In the genomic region with DNA sequence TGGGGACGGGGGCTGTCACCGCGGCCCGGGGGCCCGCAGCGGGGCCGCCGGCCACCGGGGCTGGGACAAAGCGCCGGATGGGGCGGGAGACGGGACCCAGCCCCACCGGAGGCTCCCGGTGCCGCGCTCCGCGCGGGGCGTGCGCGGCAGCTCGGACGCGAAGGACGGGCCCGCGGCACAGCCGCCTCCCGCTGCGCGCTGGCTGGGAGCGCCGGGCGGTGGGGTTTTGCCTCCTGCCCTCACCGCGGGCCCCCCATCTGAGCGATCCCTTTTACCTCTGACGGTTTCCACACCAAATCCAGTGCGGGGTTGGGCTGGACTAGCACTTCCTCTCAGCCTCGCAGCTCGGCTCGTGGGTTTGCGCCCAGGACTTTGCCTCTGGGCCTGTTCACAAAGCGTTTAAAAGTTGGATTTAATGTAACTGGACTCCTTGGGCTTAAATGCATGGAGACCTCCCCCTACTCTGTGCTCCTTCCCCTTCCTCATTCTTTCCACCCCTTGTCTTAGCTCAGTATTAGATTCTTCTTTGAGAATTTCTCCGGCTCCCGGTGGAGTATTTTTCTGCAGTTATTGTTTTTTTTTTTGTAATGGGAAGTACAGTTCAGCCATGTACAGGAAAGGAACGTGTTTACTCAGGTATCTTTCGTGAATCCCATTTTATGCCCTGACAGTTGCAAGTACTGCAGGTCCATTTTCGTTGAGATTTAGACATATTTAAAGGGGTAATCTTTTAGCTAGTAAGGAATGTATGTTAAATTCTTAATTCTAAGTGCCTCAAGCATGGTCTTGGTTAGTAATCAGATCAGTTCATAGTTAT, we compare ENCODE assay signal across 8 cellular contexts. TPM values are rescaled to one million over a fixed set of nuclear protein-coding genes. Genes with fewer than 3 reads are reported as not detected.
A peak's percentile ranks its signal among the peaks of the same experiment; 100 is the strongest.
DNase-seq lines count a peak whose midpoint lies in the region; ATAC-seq and TF ChIP-seq lines count a peak whose summit lies in the region.

No MANE protein-coding gene starts in this region.

- CTCF ChIA-PET in activated CD4-positive, alpha-beta memory T cell treated with anti-CD3 and anti-CD28 coated beads, Interleukin-2, amount 10 ng/mL, durations not matched to agents 7 days and 5 days (lab: Charles Lee), result interaction anchor here (0.7 to 1.4 kb wide), 10 partner anchors 8 to 591 kb away, joined by 3 to 5 read pairs (median 3); no protein-coding TSS in a partner anchor

- H3K4me3 ChIP-seq in AG09309 (ENCODE audit: control insufficient read depth, low read depth, low read length), result peak overlapping the region; percentile 47
- H3K4me3 ChIP-seq in epithelial cell of proximal tubule (ENCODE audit: low read depth, low read length), result peak overlapping the region; percentile 77
- peak overlapping the region; percentile 82 for H3K4me3 ChIP-seq in mucosa of descending colon

- peak overlapping the region; percentile 11 for H3K27ac Mint-ChIP-seq in activated CD4-positive, alpha-beta memory T cell treated with anti-CD3 and anti-CD28 coated beads, Interleukin-2, amount 10 ng/mL, durations not matched to agents 7 days and 5 days

- peak overlapping the region; percentile 75 for H3K4me3 Mint-ChIP-seq in activated CD4-positive, alpha-beta memory T cell treated with anti-CD3 and anti-CD28 coated beads, Interleukin-2, amount 10 ng/mL, durations not matched to agents 7 days and 5 days

- POLR2A ChIA-PET in activated CD4-positive, alpha-beta memory T cell treated with anti-CD3 and anti-CD28 coated beads, Interleukin-2, amount 10 ng/mL, durations not matched to agents 7 days and 5 days (lab: Charles Lee), result interaction anchor here (0.7 to 2.6 kb wide), 3 partner anchors 12 to 140 kb away, joined by 3 to 9 read pairs (median 3); partner anchors contain the start of gene TNPO1

- H3K36me3 Mint-ChIP-seq in activated CD4-positive, alpha-beta memory T cell treated with anti-CD3 and anti-CD28 coated beads, Interleukin-2, amount 10 ng/mL, durations not matched to agents 7 days and 5 days (ENCODE audit: low read depth), result peaks cover 4% of the 10 kb centered on the region

- no peak for DNase-seq in AG09309 (ENCODE audit: low read depth)
- DNase-seq in NCI-H446 (lab: John Stamatoyannopoulos, UW), result peak; percentile 17 to 39
- peak; percentile 31 for DNase-seq in activated CD4-positive, alpha-beta memory T cell treated with anti-CD3 and anti-CD28 coated beads, Interleukin-2, amount 10 ng/mL, durations not matched to agents 7 days and 5 days
- DNase-seq in epithelial cell of proximal tubule (ENCODE audit: low read depth), result no peak
- DNase-seq in mucosa of descending colon, result peak in 2 of 3 donors; percentile 60 to 68
- peak; percentile 61 for DNase-seq in superior temporal gyrus (ENCODE audit: extremely low spot score)

- peaks cover 20% of the 10 kb centered on the region for H3K4me1 Mint-ChIP-seq in activated CD4-positive, alpha-beta memory T cell treated with anti-CD3 and anti-CD28 coated beads, Interleukin-2, amount 10 ng/mL, durations not matched to agents 7 days and 5 days

- no peaks in the 10 kb centered on the region for H3K36me3 ChIP-seq in mucosa of descending colon (ENCODE audit: low read depth)

- H3K4me1 ChIP-seq in mucosa of descending colon (ENCODE audit: low read depth), result peaks cover 9% of the 10 kb centered on the region

- intact Hi-C loops in mucosa of descending colon (cut with DNase I, micrococcal nuclease), result no loop called here

- H3K9me3 ChIP-seq in mucosa of descending colon, result no peaks in the 10 kb centered on the region

- no peaks in the 10 kb centered on the region for H3K9me3 Mint-ChIP-seq in activated CD4-positive, alpha-beta memory T cell treated with anti-CD3 and anti-CD28 coated beads, Interleukin-2, amount 10 ng/mL, durations not matched to agents 7 days and 5 days

- ATAC-seq in GM18517 (IDR thresholded peaks at IDR 0.05; ENCODE audit: unreplicated experiment) (peak; percentile 32), HG03045 (IDR thresholded peaks at IDR 0.05; ENCODE audit: unreplicated experiment) (peak; percentile 40), mucosa of descending colon (peak; percentile 64)

- H3K27me3 Mint-ChIP-seq in activated CD4-positive, alpha-beta memory T cell treated with anti-CD3 and anti-CD28 coated beads, Interleukin-2, amount 10 ng/mL, durations not matched to agents 7 days and 5 days, result peaks cover 37% of the 10 kb centered on the region

- no peak for TF ChIP-seq CTCF in AG09309 (IDR thresholded peaks at IDR 0.05; ENCODE audit: control insufficient read depth, insufficient read depth, low read depth, low read length, missing control alignments)
- no peak for TF ChIP-seq CTCF in epithelial cell of proximal tubule (conservative IDR thresholded peaks at IDR 0.05; ENCODE audit: low read depth, low read length)
- TF ChIP-seq CTCF in mucosa of descending colon (IDR thresholded peaks at IDR 0.05), result no peak

RNA-seq across cellular contexts. Expression of gene FCHO2, which starts 0.7 kb away (rescaled TPM):
- 1 to 10 TPM; 3.1 to 3.5 TPM for total RNA-seq in activated CD4-positive, alpha-beta memory T cell treated with anti-CD3 and anti-CD28 coated beads, Interleukin-2, amount 10 ng/mL, durations not matched to agents 7 days and 5 days
- total RNA-seq in epithelial cell of proximal tubule, result 5.5 and 5.9 TPM in 2 replicates
- total RNA-seq in mucosa of descending colon, result 10 to 100 TPM; 49.5 to 57.6 (median 56.7) TPM

Comparison
In these comparisons a context has a peak if more than half of its experiments do, and no peak if none do; other contexts are left out.
1. DNase-seq: peak in NCI-H446 (2 of 2), activated CD4-positive, alpha-beta memory T cell treated with anti-CD3 and anti-CD28 coated beads, Interleukin-2, amount 10 ng/mL, durations not matched to agents 7 days and 5 days (single experiment), mucosa of descending colon (2 of 3) and superior temporal gyrus (single experiment); none in AG09309 (single experiment) and epithelial cell of proximal tubule (single experiment).
2. Peak in every context shown above with its lines, with median percentiles within 50 percentile points of each other: H3K4me3 ChIP-seq and ATAC-seq.